Comparison of ENCODE assay signal across 9 cellular contexts in genomic region chr2:232013701-232014353, GRCh38.
A peak's percentile ranks its signal among the peaks of the same experiment; 100 is the strongest.
DNase-seq lines count a peak whose midpoint lies in the region; ATAC-seq and TF ChIP-seq lines count a peak whose summit lies in the region.
"Had no signal": no experiment of that assay in that cellular context is flagged by ENCODE, and none has a peak within 500 bp of the region (broad histone marks: within the 10 kb centered on the region; RNA-seq: fewer than 3 reads in every experiment).

No MANE protein-coding gene starts in this region.

- in situ Hi-C loops in KBM-7 (cut with MboI; ENCODE audit: low pct_unique_long_range_greater_than_20kb, low sequenced_read_pairs) = no loop called here

- DNase-seq in EH (ENCODE audit: low read depth) (peak; percentile 96), KBM-7 (peak; percentile 68), iris pigment epithelial cell (ENCODE audit: low read depth) (peak; percentile 97), NCI-H524 treated with DMSO at 0.1 percent for 48 hours (lab: John Stamatoyannopoulos, UW) (no peak)
- DNase-seq: adrenal gland had no signal

- peak; percentile 90 for ATAC-seq in SK-N-SH treated with all-trans-retinoic acid at 6 μM for 48 hours
- ATAC-seq in HG03342 (IDR thresholded peaks at IDR 0.05; ENCODE audit: unreplicated experiment) = no peak
- no peak for ATAC-seq in GM18867 (IDR thresholded peaks at IDR 0.05; ENCODE audit: unreplicated experiment)
- ATAC-seq in GM18511 (IDR thresholded peaks at IDR 0.05; ENCODE audit: unreplicated experiment) = no peak

TF ChIP-seq in SK-N-SH treated with all-trans-retinoic acid at 6 μM for 48 hours, 23 proteins besides CTCF, POLR2A, EP300 and RAD21:
- TF ChIP-seq CREB5 (CRISPR knock-in tag; IDR thresholded peaks at IDR 0.05; ENCODE audit: low read depth) (peak; percentile 93; the same call in 1 of the 2 replicates), ARNTL (CRISPR knock-in tag; IDR thresholded peaks at IDR 0.05; ENCODE audit: borderline replicate concordance, low read depth) (no peak), CSRNP3 (CRISPR knock-in tag; IDR thresholded peaks at IDR 0.05) (peak; percentile 65; the same call in 1 of the 2 replicates), TOX (CRISPR knock-in tag; IDR thresholded peaks at IDR 0.05; ENCODE audit: borderline replicate concordance) (no peak), ZFP30 (CRISPR knock-in tag; IDR thresholded peaks at IDR 0.05) (no peak), SNAI2 (CRISPR knock-in tag; IDR thresholded peaks at IDR 0.05) (no peak), ZNF70 (CRISPR knock-in tag; IDR thresholded peaks at IDR 0.05) (no peak), ESRRG (CRISPR knock-in tag; IDR thresholded peaks at IDR 0.05) (no peak), PPARA (CRISPR knock-in tag; IDR thresholded peaks at IDR 0.05; ENCODE audit: borderline replicate concordance) (no peak), BACH2 (CRISPR knock-in tag; IDR thresholded peaks at IDR 0.05; ENCODE audit: borderline replicate concordance) (no peak), RARB (CRISPR knock-in tag; IDR thresholded peaks at IDR 0.05) (no peak), ZNF8 (CRISPR knock-in tag; IDR thresholded peaks at IDR 0.05) (peak; percentile 38; the same call in 1 of the 2 replicates), ZFP3 (CRISPR knock-in tag; IDR thresholded peaks at IDR 0.05) (peak; percentile 71; the same call in 1 of the 2 replicates), OSR1 (CRISPR knock-in tag; IDR thresholded peaks at IDR 0.05) (no peak), TSHZ2 (CRISPR knock-in tag; IDR thresholded peaks at IDR 0.05) (no peak), ZNF565 (CRISPR knock-in tag; conservative IDR thresholded peaks at IDR 0.05; ENCODE audit: low read depth) (no peak), ZC3H10 (CRISPR knock-in tag; IDR thresholded peaks at IDR 0.05) (peak; percentile 73), TCF4 (CRISPR knock-in tag; IDR thresholded peaks at IDR 0.05; ENCODE audit: borderline replicate concordance) (peak; percentile 44; the same call in 1 of the 2 replicates), CSDC2 (CRISPR knock-in tag; IDR thresholded peaks at IDR 0.05) (peak; percentile 85), ISL1 (CRISPR knock-in tag; IDR thresholded peaks at IDR 0.05) (peak; percentile 98), PATZ1 (CRISPR knock-in tag; IDR thresholded peaks at IDR 0.05; ENCODE audit: borderline replicate concordance) (peak; percentile 94), GLIS3 (CRISPR knock-in tag; IDR thresholded peaks at IDR 0.05) (peak; percentile 42; the same call in 1 of the 2 replicates), POU6F1 (CRISPR knock-in tag; IDR thresholded peaks at IDR 0.05; ENCODE audit: borderline replicate concordance, low read depth) (peak; percentile 36; the same call in 1 of the 2 replicates)
TF ChIP-seq in SK-N-SH treated with all-trans-retinoic acid at 6 μM for 48 hours: peak in this region for 11.
